13 cellular contexts compared by ENCODE assay signal in the genomic region with DNA sequence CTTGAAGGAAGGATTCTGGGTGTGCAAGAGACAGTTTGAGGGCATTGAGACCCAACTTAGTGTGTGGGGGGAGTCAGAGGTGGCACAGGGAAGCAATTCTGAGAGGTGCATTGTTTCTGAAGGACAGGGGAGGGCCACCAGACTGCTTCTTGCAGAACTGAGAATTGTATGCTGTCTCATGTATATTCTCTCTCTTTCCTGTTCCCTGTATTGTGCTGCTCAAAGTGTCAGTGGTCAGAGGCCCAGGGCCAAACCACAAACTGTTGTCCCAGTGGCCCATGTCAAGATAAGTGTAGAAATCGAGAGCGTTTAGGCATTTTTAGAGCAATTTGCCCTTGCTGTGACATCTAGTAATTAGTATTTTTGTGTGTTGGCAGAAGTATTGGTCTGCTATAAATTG.
A peak's percentile ranks its signal among the peaks of the same experiment; 100 is the strongest.
DNase-seq lines count a peak whose midpoint lies in the region; ATAC-seq and FAIRE-seq lines count a peak whose summit lies in the region.
"Had no signal": no experiment of that assay in that cellular context is flagged by ENCODE, and none has a peak within 500 bp of the region (broad histone marks: within the 10 kb centered on the region; RNA-seq: fewer than 3 reads in every experiment).

No MANE protein-coding gene starts in this region.

- FAIRE-seq in HTR-8/SVneo (lab: Jason Lieb, UNC) = no peak
- FAIRE-seq: islet of Langerhans had no signal

- no peak overlapping the region for H3K4me3 Mint-ChIP-seq in activated CD4-positive, alpha-beta memory T cell treated with anti-CD3 and anti-CD28 coated beads for 36 hours
- H3K4me3 Mint-ChIP-seq: naive B cell had no signal

- no peaks in the 10 kb centered on the region for H3K4me1 Mint-ChIP-seq in activated CD4-positive, alpha-beta memory T cell treated with anti-CD3 and anti-CD28 coated beads for 36 hours (ENCODE audit: low read depth)
- H3K4me1 Mint-ChIP-seq: naive B cell had no signal

- POLR2A ChIA-PET in activated CD4-positive, alpha-beta memory T cell treated with anti-CD3 and anti-CD28 coated beads for 36 hours (lab: Charles Lee) = no interaction called here

- ATAC-seq in GM21390 (IDR thresholded peaks at IDR 0.05; ENCODE audit: unreplicated experiment) (peak; percentile 73), HG03432 (IDR thresholded peaks at IDR 0.05; ENCODE audit: unreplicated experiment) (peak; percentile 77), GM21360 (IDR thresholded peaks at IDR 0.05; ENCODE audit: unreplicated experiment) (no peak)

- CTCF ChIA-PET in activated CD4-positive, alpha-beta memory T cell treated with anti-CD3 and anti-CD28 coated beads for 36 hours (lab: Charles Lee) = no interaction called here

- DNase-seq in CMK (ENCODE audit: low read depth) = peak; percentile 20
- peak; percentile 84 for DNase-seq in SKM-1 treated with dmso at 0.1 percent for 144 hours (lab: John Stamatoyannopoulos, UW; ENCODE audit: unreplicated experiment)
- no peak for DNase-seq in HTR-8/SVneo (ENCODE audit: insufficient read length, low spot score)
- DNase-seq in activated CD4-positive, alpha-beta memory T cell treated with anti-CD3 and anti-CD28 coated beads for 36 hours = no peak
- DNase-seq in HuH-7.5 (ENCODE audit: low spot score) = no peak
- DNase-seq: DMS53, HCEC 1CT, naive B cell, T1000 had no signal

- H3K9me3 Mint-ChIP-seq in activated CD4-positive, alpha-beta memory T cell treated with anti-CD3 and anti-CD28 coated beads for 36 hours = no peaks in the 10 kb centered on the region

- intact Hi-C loops in activated CD4-positive, alpha-beta memory T cell treated with anti-CD3 and anti-CD28 coated beads for 36 hours (cut with micrococcal nuclease) = no loop called here

- H3K27ac Mint-ChIP-seq in activated CD4-positive, alpha-beta memory T cell treated with anti-CD3 and anti-CD28 coated beads for 36 hours = no peak overlapping the region
- H3K27ac Mint-ChIP-seq: naive B cell had no signal

- H3K27me3 Mint-ChIP-seq in activated CD4-positive, alpha-beta memory T cell treated with anti-CD3 and anti-CD28 coated beads for 36 hours = no peaks in the 10 kb centered on the region

- no peaks in the 10 kb centered on the region for H3K36me3 Mint-ChIP-seq in activated CD4-positive, alpha-beta memory T cell treated with anti-CD3 and anti-CD28 coated beads for 36 hours
- H3K36me3 Mint-ChIP-seq: naive B cell had no signal

Comparison
In these comparisons a context has a peak if more than half of its experiments do, and no peak if none do; other contexts are left out.
1. DNase-seq: peak in CMK (single experiment) and SKM-1 treated with dmso at 0.1 percent for 144 hours (single experiment); none in HTR-8/SVneo (single experiment), activated CD4-positive, alpha-beta memory T cell treated with anti-CD3 and anti-CD28 coated beads for 36 hours (single experiment) and HuH-7.5 (single experiment).